In the genomic region with DNA sequence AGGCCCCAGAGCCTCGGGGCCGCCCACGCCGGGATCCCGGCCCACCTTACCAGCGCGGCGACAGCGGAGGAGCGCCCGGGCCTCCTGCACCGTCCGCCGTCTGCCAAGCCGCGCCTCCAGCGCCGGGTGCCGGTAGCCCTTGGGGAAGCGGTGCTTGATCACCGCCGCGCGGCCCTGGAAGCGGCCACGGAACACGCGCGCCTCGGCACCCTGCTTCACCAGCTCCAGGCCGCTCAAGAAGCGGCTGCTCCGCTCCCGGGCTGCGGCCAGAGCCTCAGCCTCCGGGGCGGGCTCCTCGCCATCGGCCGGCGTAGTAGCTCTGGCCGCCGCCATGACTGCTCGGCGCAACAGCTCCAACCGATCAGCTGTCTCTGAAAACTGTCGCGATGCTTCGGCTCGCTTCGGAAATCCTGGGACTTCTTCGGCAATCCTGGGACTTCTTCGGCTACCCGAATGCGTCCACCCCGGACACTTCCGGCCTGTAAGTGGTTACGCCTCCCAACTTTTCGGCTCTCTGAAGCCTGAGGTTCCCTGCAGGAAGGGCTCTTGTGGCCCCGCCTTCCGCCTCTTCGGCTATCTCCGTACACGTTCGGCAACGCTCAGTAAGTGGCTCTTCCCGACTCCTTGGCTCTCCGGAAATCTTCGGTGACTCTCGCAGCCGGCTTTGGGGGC, we compare ENCODE assay signal across 8 cellular contexts. TPM values are rescaled to one million over a fixed set of nuclear protein-coding genes. Genes with fewer than 3 reads are reported as not detected.
A peak's percentile ranks its signal among the peaks of the same experiment; 100 is the strongest.
DNase-seq lines count a peak whose midpoint lies in the region; ATAC-seq and TF ChIP-seq lines count a peak whose summit lies in the region.

A gene (minus strand): TSS at position 363 of the 672 bp plus-strand sequence. CDS start 30 bp downstream, at position 333.

- H3K9me3 ChIP-seq in liver (ENCODE audit: control insufficient read depth in 4 of 4, low read length in 3 of 4): no peaks in the 10 kb centered on the region

- peak; percentile 29 for TF ChIP-seq CTCF in liver (IDR thresholded peaks at IDR 0.05; ENCODE audit: low read depth, low read length, missing input control)

- H3K36me3 ChIP-seq in liver (ENCODE audit: control insufficient read depth in 4 of 4, insufficient read depth in 3 of 4, low read depth in 1 of 4, low read length in 3 of 4): peaks cover 0 to 7% (median 4%) of the 10 kb centered on the region in 4 donors

- DNase-seq in CD1c-positive myeloid dendritic cell (ENCODE audit: extremely low spot score) (peak; percentile 99), NCI-H774 (lab: John Stamatoyannopoulos, UW) (peak; percentile 70), dermis blood vessel endothelial cell (peak; percentile 100)
- DNase-seq in activated CD4-positive, alpha-beta T cell treated with anti-CD3 and anti-CD28 coated beads, Interleukin-2, amount 50 U/mL, for 4 hours: peak; percentile 91 to 94
- DNase-seq in stimulated activated CD4-positive, alpha-beta T cell treated with anti-CD3 and anti-CD28 coated beads, Interleukin-4, amount 100 ng/mL, for 24 hours: peak; percentile 98

- WGBS in liver: under 1% methylated on average over 71 of the region's 71 CpGs

- peak within 1 kb of the TSS; percentile 89 to 92 for H3K9ac ChIP-seq in liver (ENCODE audit: low read depth in 1 of 2, low read length in 2 of 2)

- ATAC-seq in GM19395 (IDR thresholded peaks at IDR 0.05; ENCODE audit: unreplicated experiment) (peak; percentile 96), HG03565 (IDR thresholded peaks at IDR 0.05; ENCODE audit: unreplicated experiment) (peak; percentile 82)

- peak within 1 kb of the TSS; percentile 68 to 93 (median 89) for H3K4me3 ChIP-seq in liver (ENCODE audit: low read depth in 1 of 3, low read length in 3 of 3)

- H3K27ac ChIP-seq in liver (ENCODE audit: low read depth in 1 of 2, low read length in 2 of 2): peak within 1 kb of the TSS; percentile 96

- H3K27me3 ChIP-seq in liver (ENCODE audit: control insufficient read depth in 4 of 4, insufficient read depth in 4 of 4, low read length in 3 of 4): no peaks in the 10 kb centered on the region

- H3K4me1 ChIP-seq in liver (ENCODE audit: control insufficient read depth in 4 of 4, insufficient read depth in 4 of 4, low read length in 3 of 4): peaks cover 0 to 20% (median 10%) of the 10 kb centered on the region in 4 donors

- peak in 1 of 2 donors; percentile 16 for TF ChIP-seq RAD21 in liver (IDR thresholded peaks at IDR 0.05)

TF ChIP-seq in liver, 16 proteins besides CTCF, POLR2A, EP300 and RAD21:
- peak; percentile 71 for TF ChIP-seq HNF4G (IDR thresholded peaks at IDR 0.05)
- peak; percentile 91 for TF ChIP-seq YY1 (IDR thresholded peaks at IDR 0.05)
- no peak for TF ChIP-seq FOXA1 (IDR thresholded peaks at IDR 0.05)
- peak; percentile 17 for TF ChIP-seq NR2F2 (IDR thresholded peaks at IDR 0.05)
- TF ChIP-seq, protein P1, sequence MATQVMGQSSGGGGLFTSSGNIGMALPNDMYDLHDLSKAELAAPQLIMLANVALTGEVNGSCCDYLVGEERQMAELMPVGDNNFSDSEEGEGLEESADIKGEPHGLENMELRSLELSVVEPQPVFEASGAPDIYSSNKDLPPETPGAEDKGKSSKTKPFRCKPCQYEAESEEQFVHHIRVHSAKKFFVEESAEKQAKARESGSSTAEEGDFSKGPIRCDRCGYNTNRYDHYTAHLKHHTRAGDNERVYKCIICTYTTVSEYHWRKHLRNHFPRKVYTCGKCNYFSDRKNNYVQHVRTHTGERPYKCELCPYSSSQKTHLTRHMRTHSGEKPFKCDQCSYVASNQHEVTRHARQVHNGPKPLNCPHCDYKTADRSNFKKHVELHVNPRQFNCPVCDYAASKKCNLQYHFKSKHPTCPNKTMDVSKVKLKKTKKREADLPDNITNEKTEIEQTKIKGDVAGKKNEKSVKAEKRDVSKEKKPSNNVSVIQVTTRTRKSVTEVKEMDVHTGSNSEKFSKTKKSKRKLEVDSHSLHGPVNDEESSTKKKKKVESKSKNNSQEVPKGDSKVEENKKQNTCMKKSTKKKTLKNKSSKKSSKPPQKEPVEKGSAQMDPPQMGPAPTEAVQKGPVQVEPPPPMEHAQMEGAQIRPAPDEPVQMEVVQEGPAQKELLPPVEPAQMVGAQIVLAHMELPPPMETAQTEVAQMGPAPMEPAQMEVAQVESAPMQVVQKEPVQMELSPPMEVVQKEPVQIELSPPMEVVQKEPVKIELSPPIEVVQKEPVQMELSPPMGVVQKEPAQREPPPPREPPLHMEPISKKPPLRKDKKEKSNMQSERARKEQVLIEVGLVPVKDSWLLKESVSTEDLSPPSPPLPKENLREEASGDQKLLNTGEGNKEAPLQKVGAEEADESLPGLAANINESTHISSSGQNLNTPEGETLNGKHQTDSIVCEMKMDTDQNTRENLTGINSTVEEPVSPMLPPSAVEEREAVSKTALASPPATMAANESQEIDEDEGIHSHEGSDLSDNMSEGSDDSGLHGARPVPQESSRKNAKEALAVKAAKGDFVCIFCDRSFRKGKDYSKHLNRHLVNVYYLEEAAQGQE (IDR thresholded peaks at IDR 0.05): peak; percentile 83
- TF ChIP-seq, protein P2, sequence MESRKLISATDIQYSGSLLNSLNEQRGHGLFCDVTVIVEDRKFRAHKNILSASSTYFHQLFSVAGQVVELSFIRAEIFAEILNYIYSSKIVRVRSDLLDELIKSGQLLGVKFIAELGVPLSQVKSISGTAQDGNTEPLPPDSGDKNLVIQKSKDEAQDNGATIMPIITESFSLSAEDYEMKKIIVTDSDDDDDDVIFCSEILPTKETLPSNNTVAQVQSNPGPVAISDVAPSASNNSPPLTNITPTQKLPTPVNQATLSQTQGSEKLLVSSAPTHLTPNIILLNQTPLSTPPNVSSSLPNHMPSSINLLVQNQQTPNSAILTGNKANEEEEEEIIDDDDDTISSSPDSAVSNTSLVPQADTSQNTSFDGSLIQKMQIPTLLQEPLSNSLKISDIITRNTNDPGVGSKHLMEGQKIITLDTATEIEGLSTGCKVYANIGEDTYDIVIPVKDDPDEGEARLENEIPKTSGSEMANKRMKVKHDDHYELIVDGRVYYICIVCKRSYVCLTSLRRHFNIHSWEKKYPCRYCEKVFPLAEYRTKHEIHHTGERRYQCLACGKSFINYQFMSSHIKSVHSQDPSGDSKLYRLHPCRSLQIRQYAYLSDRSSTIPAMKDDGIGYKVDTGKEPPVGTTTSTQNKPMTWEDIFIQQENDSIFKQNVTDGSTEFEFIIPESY (IDR thresholded peaks at IDR 0.05): peak; percentile 94
- TF ChIP-seq TAF1 (conservative IDR thresholded peaks at IDR 0.05): no peak
- TF ChIP-seq, protein P3, sequence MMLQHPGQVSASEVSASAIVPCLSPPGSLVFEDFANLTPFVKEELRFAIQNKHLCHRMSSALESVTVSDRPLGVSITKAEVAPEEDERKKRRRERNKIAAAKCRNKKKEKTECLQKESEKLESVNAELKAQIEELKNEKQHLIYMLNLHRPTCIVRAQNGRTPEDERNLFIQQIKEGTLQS (IDR thresholded peaks at IDR 0.05): no peak
- no peak for TF ChIP-seq FOXA2 (IDR thresholded peaks at IDR 0.05)
- peak; percentile 61 to 83 for TF ChIP-seq GABPA (IDR thresholded peaks at IDR 0.05 in 1 of 2, conservative IDR thresholded peaks at IDR 0.05 in 1 of 2)
- TF ChIP-seq HNF4A (conservative IDR thresholded peaks at IDR 0.05): peak; percentile 26 to 36
- TF ChIP-seq, protein P4, sequence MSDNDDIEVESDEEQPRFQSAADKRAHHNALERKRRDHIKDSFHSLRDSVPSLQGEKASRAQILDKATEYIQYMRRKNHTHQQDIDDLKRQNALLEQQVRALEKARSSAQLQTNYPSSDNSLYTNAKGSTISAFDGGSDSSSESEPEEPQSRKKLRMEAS (IDR thresholded peaks at IDR 0.05): peak; percentile 26
- peak; percentile 27 for TF ChIP-seq SP1 (IDR thresholded peaks at IDR 0.05)
- peak in 1 of 2 donors; percentile 37 for TF ChIP-seq RXRA (IDR thresholded peaks at IDR 0.05)
- peak in 1 of 2 donors; percentile 54 for TF ChIP-seq JUND (IDR thresholded peaks at IDR 0.05)
- no peak for TF ChIP-seq EGR1 (IDR thresholded peaks at IDR 0.05; ENCODE audit: low read depth in 2 of 2)
TF ChIP-seq in liver: peak in this region for 11.

RNA-seq across cellular contexts. Expression of the gene that starts here (rescaled TPM):
- 11.8 and 15.8 TPM in 2 replicates for total RNA-seq in dermis blood vessel endothelial cell
- 10 to 100 TPM in 1 of 2 donors, 1 to 10 TPM in 1; 7.9 to 12.8 TPM for total RNA-seq in liver
- polyA plus RNA-seq in liver: 1 to 10 TPM; 4.7 to 5.7 TPM

Comparison
In these comparisons a context has a peak if more than half of its experiments do, and no peak if none do; other contexts are left out.
1. Peak in every context shown above with its lines: DNase-seq, ATAC-seq, H3K4me3 ChIP-seq and H3K27ac ChIP-seq.